In the genomic region with DNA sequence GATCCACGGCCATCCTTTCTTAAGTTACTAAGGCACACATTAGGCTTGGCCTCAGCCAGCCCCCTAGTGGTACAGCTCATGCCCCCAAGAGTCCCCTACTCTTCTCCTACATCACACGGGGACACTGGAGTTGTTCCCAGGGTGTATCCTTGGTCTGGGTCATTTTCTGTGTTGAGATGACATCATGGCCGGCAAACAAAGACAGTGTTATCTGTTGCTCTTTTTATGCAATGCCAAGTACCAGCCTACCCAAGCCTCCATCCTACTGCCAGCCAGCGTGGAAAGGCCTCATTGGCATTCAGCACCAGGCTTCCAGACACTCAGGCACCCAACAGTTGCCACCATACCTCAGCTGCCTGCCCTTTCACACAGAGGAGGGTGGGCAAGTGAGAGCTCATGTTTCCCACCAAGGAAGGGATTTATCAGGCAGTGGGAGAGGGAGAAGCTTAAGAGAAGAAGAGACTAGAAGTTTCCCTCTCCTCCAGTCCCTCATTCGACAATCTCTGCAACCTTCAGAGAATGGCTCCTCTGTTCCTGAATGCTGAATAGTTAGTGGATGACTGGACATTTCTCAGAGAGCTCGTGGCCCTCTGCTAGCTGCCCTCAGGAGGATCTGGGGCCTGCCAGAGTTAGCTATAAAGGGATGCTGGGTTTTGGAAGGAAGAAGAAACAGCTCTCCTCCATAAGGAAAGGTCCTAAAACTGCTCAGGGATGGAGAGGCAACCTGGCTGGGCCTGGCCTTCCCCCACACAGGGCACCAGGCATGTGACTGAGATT, we compare ENCODE assay signal across 14 cellular contexts. TPM values are rescaled to one million over a fixed set of nuclear protein-coding genes. Genes with fewer than 3 reads are reported as not detected.
A peak's percentile ranks its signal among the peaks of the same experiment; 100 is the strongest.
DNase-seq lines count a peak whose midpoint lies in the region; ATAC-seq and TF ChIP-seq lines count a peak whose summit lies in the region.
"Had no signal": no experiment of that assay in that cellular context is flagged by ENCODE, and none has a peak within 500 bp of the region (broad histone marks: within the 10 kb centered on the region; RNA-seq: fewer than 3 reads in every experiment).

No MANE protein-coding gene starts in this region.

- H3K4me1 ChIP-seq in PC-3 (ENCODE audit: insufficient read depth, low read length) (no peaks in the 10 kb centered on the region), trophoblast cell (ENCODE audit: control insufficient read depth in 1 of 2, insufficient read depth in 2 of 2, low read length in 2 of 2) (peaks cover 2 to 6% of the 10 kb centered on the region in 2 experiments), smooth muscle cell (ENCODE audit: low read depth) (no peaks in the 10 kb centered on the region)

- H2BK120ac ChIP-seq in trophoblast cell (ENCODE audit: insufficient read depth, low read length, poor library complexity), result no peak overlapping the region

- H3K14ac ChIP-seq in trophoblast cell (ENCODE audit: low read length), result peak overlapping the region; percentile 13

- TF ChIP-seq CTCF in GM12874 (IDR thresholded peaks at IDR 0.05; ENCODE audit: insufficient read depth, low read depth, low read length), result peak; percentile 21; the same call in 1 of the 2 replicates
- TF ChIP-seq CTCF in PC-3 (conservative IDR thresholded peaks at IDR 0.05; ENCODE audit: low read depth, low read length), result peak; percentile 27; the same call in 1 of the 2 replicates
- TF ChIP-seq CTCF in epithelial cell of proximal tubule (conservative IDR thresholded peaks at IDR 0.05; ENCODE audit: low read depth, low read length), result peak; percentile 25
- no peak for TF ChIP-seq CTCF in smooth muscle cell (IDR thresholded peaks at IDR 0.05; ENCODE audit: borderline replicate concordance, insufficient read depth, poor library complexity, severe bottlenecking)

- no peaks in the 10 kb centered on the region for H3K79me2 ChIP-seq in PC-3 (ENCODE audit: low read length)
- H3K79me2 ChIP-seq in trophoblast cell (ENCODE audit: control insufficient read depth, insufficient read depth, low read length, poor library complexity), result no peaks in the 10 kb centered on the region
- no peaks in the 10 kb centered on the region for H3K79me2 ChIP-seq in smooth muscle cell (ENCODE audit: low read depth)

- no CpG with 5 or more reads among the region's 6 CpGs for WGBS in trophoblast cell (ENCODE audit: extremely low coverage, insufficient coverage, insufficient read length)
- WGBS in smooth muscle cell (ENCODE audit: low lambda C conversion rate), result 72% methylated on average over 6 of the region's 6 CpGs

- H2AFZ ChIP-seq in PC-3 (ENCODE audit: low read length) (no peak overlapping the region), trophoblast cell (ENCODE audit: insufficient read depth, low read length, poor library complexity) (no peak overlapping the region), smooth muscle cell (ENCODE audit: low read depth) (no peak overlapping the region)

- CTCF ChIA-PET in PC-3 (lab: Charles Lee), result no interaction called here

- H4K91ac ChIP-seq in trophoblast cell (ENCODE audit: low read depth, low read length), result no peak overlapping the region

- H3K9ac ChIP-seq in PC-3 (ENCODE audit: low read length) (no peak overlapping the region), trophoblast cell (ENCODE audit: low read length) (no peak overlapping the region), smooth muscle cell (ENCODE audit: low read depth) (no peak overlapping the region)

- no peak overlapping the region for H2BK5ac ChIP-seq in trophoblast cell (ENCODE audit: low read depth, low read length, poor library complexity)

- H3K36me3 ChIP-seq in PC-3 (ENCODE audit: low read depth, low read length), result no peaks in the 10 kb centered on the region
- no peaks in the 10 kb centered on the region for H3K36me3 ChIP-seq in trophoblast cell (ENCODE audit: control insufficient read depth in 1 of 2, insufficient read depth in 2 of 2, low read length in 2 of 2)
- H3K36me3 ChIP-seq in smooth muscle cell (ENCODE audit: low read depth), result no peaks in the 10 kb centered on the region

- H3K27me3 ChIP-seq in PC-3 (ENCODE audit: low read length) (no peaks in the 10 kb centered on the region), trophoblast cell (ENCODE audit: insufficient read depth, low read length) (no peaks in the 10 kb centered on the region), smooth muscle cell (ENCODE audit: low read depth) (no peaks in the 10 kb centered on the region)

- H3K4me3 ChIP-seq in PC-3 (ENCODE audit: low read length), result no peak overlapping the region
- no peak overlapping the region for H3K4me3 ChIP-seq in epithelial cell of proximal tubule (ENCODE audit: low read depth, low read length)
- no peak overlapping the region for H3K4me3 ChIP-seq in trophoblast cell (ENCODE audit: low read depth, low read length)
- H3K4me3 ChIP-seq in smooth muscle cell, result no peak overlapping the region

- H3F3A ChIP-seq in PC-3 (ENCODE audit: low read length, unreplicated experiment) (no peaks in the 10 kb centered on the region), smooth muscle cell (ENCODE audit: low read depth) (no peaks in the 10 kb centered on the region)

- H3K18ac ChIP-seq in trophoblast cell (ENCODE audit: low read length), result no peak overlapping the region

- peak overlapping the region; percentile 37 for H2BK12ac ChIP-seq in trophoblast cell (ENCODE audit: low read length)

- H3K4ac ChIP-seq in trophoblast cell (ENCODE audit: low read depth, low read length), result no peak overlapping the region

- no peak overlapping the region for H2AK5ac ChIP-seq in trophoblast cell (ENCODE audit: low read length)

- POLR2A ChIA-PET in PC-3 (lab: Charles Lee; ENCODE audit: unreplicated experiment), result no interaction called here

- H4K20me1 ChIP-seq in PC-3 (ENCODE audit: low read length), result no peaks in the 10 kb centered on the region
- H4K20me1 ChIP-seq in smooth muscle cell (ENCODE audit: low read depth), result no peaks in the 10 kb centered on the region

- H3K4me2 ChIP-seq in PC-3 (ENCODE audit: low read length) (no peak overlapping the region), trophoblast cell (ENCODE audit: low read length) (no peak overlapping the region), smooth muscle cell (no peak overlapping the region)

- H3K23ac ChIP-seq in trophoblast cell (ENCODE audit: low read length), result no peak overlapping the region

- no peak for DNase-seq in PC-3
- DNase-seq in epithelial cell of proximal tubule (ENCODE audit: low read depth), result no peak
- DNase-seq in trophoblast cell, result peak in 1 of 2 donors; percentile 61
- no peak for DNase-seq in smooth muscle cell (lab: John Stamatoyannopoulos, UW; ENCODE audit: unreplicated experiment)
- no peak for DNase-seq in NCI-H2107 treated with DMSO at 0.1 percent for 48 hours (lab: John Stamatoyannopoulos, UW; ENCODE audit: unreplicated experiment)
- DNase-seq: activated CD4-positive, alpha-beta T cell treated with anti-CD3 and anti-CD28 coated beads, Interleukin-2, amount 50 U/mL, for 48 hours; activated naive CD8-positive, alpha-beta T cell treated with anti-CD3 and anti-CD28 coated beads, Interleukin-2, amount 10 ng/mL, durations not matched to agents 7 days and 5 days; GOT3; NCI-H2081; stimulated activated CD4-positive, alpha-beta T cell treated with anti-CD3 and anti-CD28 coated beads, Interleukin-12 subunit alpha, Interleukin-12 subunit beta, amount 100 ng/mL, for 4 hours; stimulated activated naive B cell treated with anti-CD40 and anti-IgM and Interleukin-4, amounts not matched to agents 10 μg/mL and 1 μg/mL and 100 μg/mL, for 72 hours had no signal

- BruUV-seq in PC-3 (replicated peaks; lab: Mats Ljungman, UMichigan), result no TSS peak

- no peak overlapping the region for H4K12ac ChIP-seq in trophoblast cell (ENCODE audit: low read depth, low read length)

- ATAC-seq in PC-3, result no peak
- no peak for ATAC-seq in HG02798 (IDR thresholded peaks at IDR 0.05; ENCODE audit: poor library complexity, unreplicated experiment)
- no peak for ATAC-seq in HG02610 (IDR thresholded peaks at IDR 0.05; ENCODE audit: unreplicated experiment)
- ATAC-seq: stimulated activated naive B cell treated with anti-CD40 and anti-IgM and Interleukin-4, amounts not matched to agents 10 μg/mL and 1 μg/mL and 100 μg/mL, for 72 hours had no signal

- no peaks in the 10 kb centered on the region for H3K9me2 ChIP-seq in PC-3 (replicated peaks; ENCODE audit: low read length)

- no peak overlapping the region for H4K8ac ChIP-seq in trophoblast cell (ENCODE audit: low read depth, low read length)

- H3K9me3 ChIP-seq in PC-3 (ENCODE audit: low read length), result peaks cover under 1% of the 10 kb centered on the region; the same call in 1 of the 2 replicates
- no peaks in the 10 kb centered on the region for H3K9me3 ChIP-seq in trophoblast cell (ENCODE audit: insufficient read depth, low read depth, low read length)
- H3K9me3 ChIP-seq in smooth muscle cell (replicated peaks; ENCODE audit: low read depth), result no peaks in the 10 kb centered on the region

- H3K27ac ChIP-seq in PC-3 (ENCODE audit: low read length), result no peak overlapping the region
- H3K27ac ChIP-seq in trophoblast cell (ENCODE audit: low read depth, low read length), result no peak overlapping the region
- no peak overlapping the region for H3K27ac ChIP-seq in smooth muscle cell (ENCODE audit: low read depth)

- H3K79me1 ChIP-seq in trophoblast cell (ENCODE audit: low read length), result no peaks in the 10 kb centered on the region

- intact Hi-C loops in PC-3 (cut with micrococcal nuclease), result no loop called here

RNA-seq across cellular contexts. Expression of gene CBR1, which starts 17.7 kb away (rescaled TPM):
- total RNA-seq in PC-3 (2014; rRNA removed), result 297 and 343 TPM in 2 replicates
- total RNA-seq in epithelial cell of proximal tubule, result 118 and 128 TPM in 2 replicates
- polyA plus RNA-seq in trophoblast cell (2013), result 5.0 and 5.6 TPM in 2 replicates
- total RNA-seq in smooth muscle cell, result 89.1 and 90.7 TPM in 2 replicates
- polyA plus RNA-seq in smooth muscle cell, result 67.1 and 73.0 TPM in 2 replicates

RNA-seq across cellular contexts. Expression of gene SETD4, which starts 27.2 kb away (rescaled TPM):
- total RNA-seq in PC-3 (2014; rRNA removed), result 12.5 and 17.0 TPM in 2 replicates
- 19.7 and 36.2 TPM in 2 replicates for total RNA-seq in epithelial cell of proximal tubule
- polyA plus RNA-seq in trophoblast cell (2013), result 17.4 and 20.0 TPM in 2 replicates
- 8.5 and 18.7 TPM in 2 replicates for total RNA-seq in smooth muscle cell
- 10.0 and 12.7 TPM in 2 replicates for polyA plus RNA-seq in smooth muscle cell

RNA-seq across cellular contexts. Expression of gene CBR3, which starts 47.3 kb away (rescaled TPM):
- 49.3 and 56.3 TPM in 2 replicates for total RNA-seq in PC-3 (2014; rRNA removed)
- 12.8 and 17.7 TPM in 2 replicates for total RNA-seq in epithelial cell of proximal tubule
- 2.9 and 3.3 TPM in 2 replicates for polyA plus RNA-seq in trophoblast cell (2013)
- 3.3 and 3.5 TPM in 2 replicates for total RNA-seq in smooth muscle cell
- 0.78 and 2.9 TPM in 2 replicates for polyA plus RNA-seq in smooth muscle cell
